25 cellular contexts compared by ENCODE assay signal in genomic region chr2:115094441-115094840, GRCh38.
"Had no signal": no experiment of that assay in that cellular context is flagged by ENCODE, and none has a peak within 500 bp of the region (broad histone marks: within the 10 kb centered on the region; RNA-seq: fewer than 3 reads in every experiment).

No MANE protein-coding gene starts in this region.

- H3K4me1 ChIP-seq: colonic mucosa, esophagus squamous epithelium, gastrocnemius medialis, heart right ventricle, left lung, lower lobe of right lung had no signal

- H3K36me3 ChIP-seq: colonic mucosa, esophagus squamous epithelium, gastrocnemius medialis, heart right ventricle, left lung, lower lobe of right lung had no signal

- H3K9me3 ChIP-seq: colonic mucosa, esophagus squamous epithelium, gastrocnemius medialis, lower lobe of right lung, mucosa of descending colon had no signal

- H3K4me3 ChIP-seq: colonic mucosa, esophagus squamous epithelium, gastrocnemius medialis, heart right ventricle, left lung, lower lobe of right lung, mucosa of descending colon had no signal

- DNase-seq: colonic mucosa; cortex of kidney; effector CD8-positive, alpha-beta T cell; effector memory CD8-positive, alpha-beta T cell; endodermal cell; erythroblast; esophagus squamous epithelium; foreskin fibroblast; foreskin melanocyte; gastrocnemius medialis; glutamatergic neuron; head of caudate nucleus; heart right ventricle; hippocampal formation; left cardiac atrium; left lung; left ventricle myocardium superior; lower lobe of right lung; mesenchymal stem cell; mucosa of descending colon had no signal

- H3K27ac ChIP-seq: colonic mucosa, epithelial cell of prostate, esophagus squamous epithelium, gastrocnemius medialis, heart right ventricle, left lung, lower lobe of right lung had no signal

- ATAC-seq: effector memory CD8-positive, alpha-beta T cell; esophagus mucosa; gastrocnemius medialis; heart right ventricle; left cardiac atrium; left lung; left ventricle myocardium superior; lower lobe of right lung; mucosa of descending colon had no signal

- FAIRE-seq: endometrium, islet of Langerhans, keratinocyte had no signal

- H3K27me3 ChIP-seq: colonic mucosa, esophagus squamous epithelium, gastrocnemius medialis, heart right ventricle, left lung had no signal
